ENCODE assay signal across 25 cellular contexts in the genomic region with DNA sequence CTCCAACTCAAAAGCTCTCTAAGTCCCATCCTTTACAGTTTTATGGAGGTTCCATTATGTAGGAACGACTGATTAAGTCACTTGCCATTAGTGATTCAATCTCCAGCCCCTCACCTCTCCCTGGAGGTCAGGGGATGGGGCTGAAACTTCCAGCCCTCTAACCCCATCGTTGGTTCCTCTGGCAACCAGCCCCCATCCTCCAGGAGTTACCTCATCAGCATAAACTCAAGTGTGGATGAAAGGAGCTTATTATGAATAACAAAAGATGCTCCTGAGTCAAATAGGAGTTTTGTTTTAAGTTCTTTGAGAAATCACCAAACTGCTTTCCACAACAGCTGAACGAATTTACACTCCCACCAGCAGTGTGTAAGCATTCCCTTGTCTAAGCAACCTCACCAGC.
DNase-seq lines count a peak whose midpoint lies in the region; ATAC-seq and TF ChIP-seq lines count a peak whose summit lies in the region.
"Had no signal": no experiment of that assay in that cellular context is flagged by ENCODE, and none has a peak within 500 bp of the region (broad histone marks: within the 10 kb centered on the region; RNA-seq: fewer than 3 reads in every experiment).

No MANE protein-coding gene starts in this region.

- H3K18ac ChIP-seq in H9 (ENCODE audit: insufficient read length, low read depth, low read length) (no peak overlapping the region), trophoblast cell (ENCODE audit: low read length) (no peak overlapping the region)

- H3K4me1 Mint-ChIP-seq in H9 (peaks cover 47 to 49% of the 10 kb centered on the region in 2 experiments), WTC11 (peaks cover 47% of the 10 kb centered on the region)
- H3K4me1 Mint-ChIP-seq: CD4-positive, alpha-beta memory T cell had no signal

- H3K36me3 Mint-ChIP-seq in H9 (ENCODE audit: insufficient read depth in 1 of 3, low read depth in 3 of 3) (peaks cover 0 to 3% (median 0%) of the 10 kb centered on the region in 3 experiments; a peak in 2 of 7 replicates), WTC11 (0 out of 2 replicates have a peak, but pooled peaks cover 3% of the 10 kb centered on the region)
- H3K36me3 Mint-ChIP-seq: CD4-positive, alpha-beta memory T cell had no signal

- no peaks in the 10 kb centered on the region for H4K20me1 ChIP-seq in H9 (ENCODE audit: control insufficient read depth, insufficient read depth, insufficient read length)

- no peak overlapping the region for H3K4me2 ChIP-seq in H9 (ENCODE audit: insufficient read depth, insufficient read length, low read length)
- no peak overlapping the region for H3K4me2 ChIP-seq in trophoblast cell (ENCODE audit: low read length)
- H3K4me2 ChIP-seq: A549 had no signal

- peak; percentile 76 for DNase-seq in H9
- peak; percentile 61 for DNase-seq in WTC11 (ENCODE audit: low spot score)
- no peak for DNase-seq in trophoblast cell
- no peak for DNase-seq in stimulated activated CD4-positive, alpha-beta T cell treated with anti-CD3 and anti-CD28 coated beads, Interleukin-4, amount 100 ng/mL, for 1 hour
- DNase-seq in vagina (ENCODE audit: extremely low spot score in 2 of 2) = no peak
- DNase-seq in T-helper 9 cell = no peak
- DNase-seq: AML-193; C1 segment of cervical spinal cord; Caco-2; CD4-positive, alpha-beta memory T cell; GM23248; NCI-H1105; NCI-H1436 treated with DMSO at 0.1 percent for 48 hours; NCI-H187 treated with DMSO at 0.1 percent for 48 hours; NCI-H2107; NCI-H446 treated with DMSO at 0.1 percent for 48 hours; NCI-H526; NCI-H82; NK-92 treated with Interleukin-12 subunit alpha and Interleukin-12 subunit beta, amount 100 ng/mL, for 24 hours; PC-9; SJCRH30 had no signal

- H4K91ac ChIP-seq in H9 (ENCODE audit: insufficient read length, low read depth, low read length) (no peak overlapping the region), trophoblast cell (ENCODE audit: low read depth, low read length) (peak overlapping the region; percentile 43)

- H4K8ac ChIP-seq in H9 (replicated peaks; ENCODE audit: insufficient read length, low read depth, low read length) = no peak overlapping the region
- no peak overlapping the region for H4K8ac ChIP-seq in trophoblast cell (ENCODE audit: low read depth, low read length)

- POLR2A ChIA-PET in WTC11 (lab: Charles Lee) = no interaction called here

- H3K23ac ChIP-seq in H9 (ENCODE audit: insufficient read length, low read depth, low read length) (no peak overlapping the region), trophoblast cell (ENCODE audit: low read length) (no peak overlapping the region)

- H3K23me2 ChIP-seq in H9 (ENCODE audit: insufficient read length, low read depth, low read length, poor library complexity, severe bottlenecking) = peaks cover 3% of the 10 kb centered on the region

- H2BK20ac ChIP-seq in H9 (ENCODE audit: low read depth, low read length, poor library complexity, severe bottlenecking) = no peak overlapping the region

- H3K27me3 ChIP-seq in H9 (ENCODE audit: insufficient read depth, low read length) (no peaks in the 10 kb centered on the region), iPS-20b (ENCODE audit: insufficient read depth, low read length) (no peaks in the 10 kb centered on the region; the same call in 1 of the 2 replicates), trophoblast cell (ENCODE audit: insufficient read depth, low read length) (no peaks in the 10 kb centered on the region), vagina (no peaks in the 10 kb centered on the region)

- H2BK15ac ChIP-seq in H9 (ENCODE audit: low read depth, low read length) = no peak overlapping the region

- TF ChIP-seq POLR2A in vagina (IDR thresholded peaks at IDR 0.05) = no peak

- no peak overlapping the region for H4K12ac ChIP-seq in trophoblast cell (ENCODE audit: low read depth, low read length)

- no peak overlapping the region for H2AFZ ChIP-seq in H9 (ENCODE audit: low read length)
- no peak overlapping the region for H2AFZ ChIP-seq in trophoblast cell (ENCODE audit: insufficient read depth, low read length, poor library complexity)
- H2AFZ ChIP-seq: GM23248 had no signal

- H3K4me1 ChIP-seq in H9 (ENCODE audit: insufficient read depth, low read length) = peaks cover 16% of the 10 kb centered on the region
- H3K4me1 ChIP-seq in iPS-20b (ENCODE audit: insufficient read depth, low read length) = peaks cover 27% of the 10 kb centered on the region
- H3K4me1 ChIP-seq in trophoblast cell (ENCODE audit: control insufficient read depth in 1 of 2, insufficient read depth in 2 of 2, low read length in 2 of 2) = peaks cover 2 to 10% of the 10 kb centered on the region in 2 experiments
- no peaks in the 10 kb centered on the region for H3K4me1 ChIP-seq in vagina
- H3K4me1 ChIP-seq: A549, Caco-2, SJCRH30 had no signal

- no peak overlapping the region for H2BK5ac ChIP-seq in H9 (ENCODE audit: insufficient read length, low read length)
- H2BK5ac ChIP-seq in trophoblast cell (ENCODE audit: low read depth, low read length, poor library complexity) = no peak overlapping the region

- H3K4me3 ChIP-seq in iPS-20b (ENCODE audit: low read length) (peak overlapping the region; percentile 25; the same call in 1 of the 2 replicates), trophoblast cell (ENCODE audit: low read depth, low read length) (no peak overlapping the region), vagina (no peak overlapping the region)
- H3K4me3 ChIP-seq: A549, GM23248, PC-9, SJCRH30 had no signal

- no peaks in the 10 kb centered on the region for H3K36me3 ChIP-seq in iPS-20b (ENCODE audit: insufficient read depth, low read depth, low read length)
- H3K36me3 ChIP-seq in trophoblast cell (ENCODE audit: control insufficient read depth in 1 of 2, insufficient read depth in 2 of 2, low read length in 2 of 2) = no peaks in the 10 kb centered on the region
- H3K36me3 ChIP-seq in vagina = no peaks in the 10 kb centered on the region
- H3K36me3 ChIP-seq: SJCRH30 had no signal

- H4K5ac ChIP-seq in H9 (ENCODE audit: insufficient read length, low read depth, low read length) = no peak overlapping the region

- no peak overlapping the region for H3T11ph ChIP-seq in H9 (ENCODE audit: low read length)

- intact Hi-C loops in vagina (cut with DNase I) = no loop called here

- H3K9me3 ChIP-seq in H9 (ENCODE audit: control insufficient read depth, low read depth, low read length) (no peaks in the 10 kb centered on the region), iPS-20b (ENCODE audit: insufficient read depth, low read depth, low read length) (no peaks in the 10 kb centered on the region), trophoblast cell (ENCODE audit: insufficient read depth, low read depth, low read length) (no peaks in the 10 kb centered on the region), vagina (no peaks in the 10 kb centered on the region)
- H3K9me3 ChIP-seq: A549, Caco-2, SJCRH30 had no signal

- TF ChIP-seq CTCF in H9 (conservative IDR thresholded peaks at IDR 0.05) (no peak), WTC11 (IDR thresholded peaks at IDR 0.05) (no peak), vagina (IDR thresholded peaks at IDR 0.05) (no peak)

- no peak overlapping the region for H3K14ac ChIP-seq in H9 (ENCODE audit: insufficient read depth, low read length)
- H3K14ac ChIP-seq in trophoblast cell (ENCODE audit: low read length) = no peak overlapping the region

- H3K27ac Mint-ChIP-seq in H9 = 0 out of 7 replicates have a peak overlapping the region, but pooled peaks of 2 of the 3 experiments have one; percentile 6 to 64
- no peak overlapping the region for H3K27ac Mint-ChIP-seq in WTC11
- H3K27ac Mint-ChIP-seq: CD4-positive, alpha-beta memory T cell had no signal

- H2BK12ac ChIP-seq in H9 (ENCODE audit: insufficient read length, low read depth, low read length) (no peak overlapping the region), trophoblast cell (ENCODE audit: low read length) (no peak overlapping the region)

- CTCF ChIA-PET in WTC11 (lab: Charles Lee) = interaction anchor here (0.8 to 1.1 kb wide), 2 partner anchors 15 to 37 kb away, joined by 4 read pairs; no protein-coding TSS in a partner anchor

- H3K56ac ChIP-seq in H9 (ENCODE audit: insufficient read length, low read depth, low read length) = no peak overlapping the region

- H3K79me2 ChIP-seq in H9 (ENCODE audit: insufficient read depth, low read length) = no peaks in the 10 kb centered on the region
- peaks cover 2% of the 10 kb centered on the region for H3K79me2 ChIP-seq in trophoblast cell (ENCODE audit: control insufficient read depth, insufficient read depth, low read length, poor library complexity)

- H3K27ac ChIP-seq in H9 (ENCODE audit: insufficient read length, low read depth, low read length) (no peak overlapping the region), iPS-20b (ENCODE audit: low read length) (no peak overlapping the region), trophoblast cell (ENCODE audit: low read depth, low read length) (no peak overlapping the region), vagina (no peak overlapping the region)
- H3K27ac ChIP-seq: A549, GM23248, SJCRH30 had no signal

- H3K79me1 ChIP-seq in H9 (ENCODE audit: insufficient read depth, low read depth, low read length, poor library complexity, severe bottlenecking) (no peaks in the 10 kb centered on the region), trophoblast cell (ENCODE audit: low read length) (peaks cover 4% of the 10 kb centered on the region)

- H2BK120ac ChIP-seq in H9 (ENCODE audit: low read depth, low read length, poor library complexity, severe bottlenecking) = no peak overlapping the region
- no peak overlapping the region for H2BK120ac ChIP-seq in trophoblast cell (ENCODE audit: insufficient read depth, low read length, poor library complexity)

- no peak overlapping the region for H3K4ac ChIP-seq in H9 (ENCODE audit: low read depth, low read length)
- no peak overlapping the region for H3K4ac ChIP-seq in trophoblast cell (ENCODE audit: low read depth, low read length)

- peaks cover 21% of the 10 kb centered on the region for H3K27me3 Mint-ChIP-seq in H9 (ENCODE audit: low read depth)
- H3K27me3 Mint-ChIP-seq in WTC11 (ENCODE audit: low read depth) = peaks cover 47% of the 10 kb centered on the region
- H3K27me3 Mint-ChIP-seq: CD4-positive, alpha-beta memory T cell had no signal

- ATAC-seq in WTC11 = peak; percentile 84
- ATAC-seq: A549, HCT116, Right ventricle myocardium inferior had no signal

- WGBS in H9 (ENCODE audit: extremely low coverage, insufficient read length, low lambda C conversion rate) = no CpG with 5 or more reads among the region's 3 CpGs
- WGBS in trophoblast cell (ENCODE audit: extremely low coverage, insufficient coverage, insufficient read length) = no CpG with 5 or more reads among the region's 3 CpGs

- H3K4me3 Mint-ChIP-seq in H9 (no peak overlapping the region; a peak in 1 of 5 replicates), WTC11 (no peak overlapping the region)
- H3K4me3 Mint-ChIP-seq: CD4-positive, alpha-beta memory T cell had no signal

- H2AK5ac ChIP-seq in H9 (ENCODE audit: insufficient read length, low read length) (no peak overlapping the region), trophoblast cell (ENCODE audit: low read length) (no peak overlapping the region)

- H3K9ac ChIP-seq in H9 (ENCODE audit: extremely low read depth, insufficient read length, low read length) (no peak overlapping the region), iPS-20b (ENCODE audit: low read depth, low read length) (no peak overlapping the region), trophoblast cell (ENCODE audit: low read length) (no peak overlapping the region)
- H3K9ac ChIP-seq: GM23248 had no signal

- H3K9me3 Mint-ChIP-seq in H9 (peaks cover 0 to 2% of the 10 kb centered on the region in 2 experiments; a peak in 1 of 5 replicates), WTC11 (peaks cover 9% of the 10 kb centered on the region; the same call in 1 of the 2 replicates)

Comparison
In these comparisons a context has a peak if more than half of its experiments do, and no peak if none do; other contexts are left out.
1. DNase-seq: peak in H9 (single experiment) and WTC11 (single experiment); none in trophoblast cell (0 of 2), stimulated activated CD4-positive, alpha-beta T cell treated with anti-CD3 and anti-CD28 coated beads, Interleukin-4, amount 100 ng/mL, for 1 hour (single experiment), vagina (0 of 2) and T-helper 9 cell (single experiment).